ENCODE assay signal across 21 cellular contexts in the genomic region with DNA sequence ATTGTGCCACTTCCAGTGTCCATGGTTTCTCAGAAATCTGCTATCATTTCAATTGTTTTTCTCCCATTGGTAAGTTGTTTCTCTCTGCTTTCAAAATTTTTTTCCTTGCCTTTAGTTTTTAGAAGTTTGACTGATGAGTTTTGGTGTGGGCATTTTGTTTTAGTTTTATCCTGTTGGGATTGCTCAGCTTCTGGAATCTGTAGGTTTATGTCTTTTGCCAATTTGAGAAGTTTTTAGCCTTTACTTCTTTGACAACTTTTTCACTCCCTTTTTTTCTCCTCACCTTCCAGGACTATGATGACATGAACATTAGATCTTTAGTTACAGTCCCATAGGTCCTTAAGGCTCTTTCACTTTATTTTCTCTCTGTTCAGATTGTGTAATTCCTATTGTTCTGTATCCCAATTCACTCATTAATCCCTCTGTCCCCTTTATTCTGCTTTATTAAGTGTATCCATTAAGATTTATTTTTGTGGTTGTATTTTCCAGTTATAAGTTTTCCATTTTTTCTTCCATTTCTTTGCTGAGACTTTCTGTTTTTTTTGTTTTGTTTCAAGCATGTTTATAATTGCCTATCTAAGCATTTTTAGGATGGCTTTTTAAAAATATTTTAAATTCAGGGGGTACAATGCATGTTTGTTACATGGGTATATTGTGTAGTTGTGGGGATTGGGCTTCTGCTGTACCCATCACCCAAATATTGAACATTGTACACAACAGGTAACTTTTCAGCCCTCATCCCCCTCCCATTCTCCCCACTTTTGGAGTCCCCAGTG. TPM values are rescaled to one million over a fixed set of nuclear protein-coding genes. Genes with fewer than 3 reads are reported as not detected.
DNase-seq lines count a peak whose midpoint lies in the region; ATAC-seq, FAIRE-seq and TF ChIP-seq lines count a peak whose summit lies in the region.
"Had no signal": no experiment of that assay in that cellular context is flagged by ENCODE, and none has a peak within 500 bp of the region (broad histone marks: within the 10 kb centered on the region; RNA-seq: fewer than 3 reads in every experiment).

No MANE protein-coding gene starts in this region.

- H3K36me3 Mint-ChIP-seq in CD4-positive, alpha-beta T cell (ENCODE audit: low read depth), result peaks cover 54% of the 10 kb centered on the region
- H3K36me3 Mint-ChIP-seq in activated CD8-positive, alpha-beta T cell treated with anti-CD3 and anti-CD28 coated beads for 36 hours (ENCODE audit: low read depth), result peaks cover 35% of the 10 kb centered on the region
- H3K36me3 Mint-ChIP-seq: type B pancreatic cell had no signal

- DNase-seq in A549 (ENCODE audit: low read depth in 1 of 2, low spot score in 1 of 2), result no peak
- no peak for DNase-seq in CD4-positive, alpha-beta T cell
- no peak for DNase-seq in activated CD8-positive, alpha-beta T cell treated with anti-CD3 and anti-CD28 coated beads for 36 hours
- DNase-seq in activated gamma-delta T cell treated with Interleukin-2 at 50 U/mL for 16 hours, result no peak
- DNase-seq in mesendoderm, result no peak
- no peak for DNase-seq in NCI-H1417 treated with DMSO at 0.1 percent for 48 hours (lab: John Stamatoyannopoulos, UW)
- DNase-seq: activated CD4-positive, alpha-beta T cell treated with anti-CD3 and anti-CD28 coated beads for 4 hours; C1 segment of cervical spinal cord; effector CD8-positive, alpha-beta T cell; left ventricle myocardium inferior; naive B cell; NCI-H187; NCI-H2171 treated with DMSO at 0.1 percent for 48 hours; NCI-H524; PC-9 had no signal

- H3K4me1 ChIP-seq in A549, result no peaks in the 10 kb centered on the region
- no peaks in the 10 kb centered on the region for H3K4me1 ChIP-seq in mesendoderm (ENCODE audit: control insufficient read depth, low read depth, low read length)

- peak overlapping the region; percentile 34 for H3K27ac Mint-ChIP-seq in CD4-positive, alpha-beta T cell
- H3K27ac Mint-ChIP-seq in activated CD8-positive, alpha-beta T cell treated with anti-CD3 and anti-CD28 coated beads for 36 hours, result peak overlapping the region; percentile 46
- H3K27ac Mint-ChIP-seq: brain, mesothelial cell of epicardium, type B pancreatic cell had no signal

- H3K27me3 Mint-ChIP-seq in CD4-positive, alpha-beta T cell, result no peaks in the 10 kb centered on the region
- no peaks in the 10 kb centered on the region for H3K27me3 Mint-ChIP-seq in activated CD8-positive, alpha-beta T cell treated with anti-CD3 and anti-CD28 coated beads for 36 hours
- H3K27me3 Mint-ChIP-seq: brain, naive B cell, type B pancreatic cell had no signal

- no peak for TF ChIP-seq EP300 in A549 (IDR thresholded peaks at IDR 0.05)

- H3K27ac ChIP-seq in A549 (no peak overlapping the region), mesendoderm (ENCODE audit: low read depth, low read length) (no peak overlapping the region)
- no peak overlapping the region for H3K27ac ChIP-seq in CD4-positive, alpha-beta T cell (ENCODE audit: low read depth, low read length)
- H3K27ac ChIP-seq: PC-9 had no signal

- no peak for ATAC-seq in A549
- ATAC-seq in CD4-positive, alpha-beta T cell (ENCODE audit: poor library complexity), result no peak
- no peak for ATAC-seq in activated CD8-positive, alpha-beta T cell treated with anti-CD3 and anti-CD28 coated beads for 36 hours
- ATAC-seq: Right ventricle myocardium inferior, SK-N-SH treated with all-trans-retinoic acid at 6 μM for 48 hours had no signal

- POLR2A ChIA-PET in A549 (lab: Yijun Ruan, JAX), result no interaction called here
- POLR2A ChIA-PET in CD4-positive, alpha-beta T cell (lab: Charles Lee), result no interaction called here
- POLR2A ChIA-PET in activated CD8-positive, alpha-beta T cell treated with anti-CD3 and anti-CD28 coated beads for 36 hours (lab: Charles Lee), result interaction anchor here (0.9 kb wide), 1 partner anchor 18 kb away, joined by 3 read pairs; the partner anchor contains the start of gene MFSD6

- no peak overlapping the region for H3K4me2 ChIP-seq in A549
- no peak overlapping the region for H3K4me2 ChIP-seq in mesendoderm (ENCODE audit: low read length)
- H3K4me2 ChIP-seq: PC-9 had no signal

- no peak overlapping the region for H3K23ac ChIP-seq in mesendoderm (ENCODE audit: low read length)

- H4K8ac ChIP-seq in mesendoderm (ENCODE audit: low read depth, low read length), result no peak overlapping the region

- no peak overlapping the region for H2BK120ac ChIP-seq in mesendoderm (ENCODE audit: low read depth, low read length)

- no peak overlapping the region for H3K9ac ChIP-seq in mesendoderm (ENCODE audit: low read length)

- peaks cover 62% of the 10 kb centered on the region for H3K4me1 Mint-ChIP-seq in CD4-positive, alpha-beta T cell (ENCODE audit: low read depth)
- H3K4me1 Mint-ChIP-seq in activated CD8-positive, alpha-beta T cell treated with anti-CD3 and anti-CD28 coated beads for 36 hours (ENCODE audit: low read depth), result peaks cover 54% of the 10 kb centered on the region
- H3K4me1 Mint-ChIP-seq: brain, mesothelial cell of epicardium had no signal

- H3K9me3 ChIP-seq in A549, result no peaks in the 10 kb centered on the region; the same call in 2 of the 3 replicates
- H3K9me3 ChIP-seq in CD4-positive, alpha-beta T cell (ENCODE audit: control insufficient read depth, low read length), result no peaks in the 10 kb centered on the region
- H3K9me3 ChIP-seq: left ventricle myocardium inferior had no signal

- no peak for TF ChIP-seq CTCF in A549 (IDR thresholded peaks at IDR 0.05)
- TF ChIP-seq CTCF in CD4-positive, alpha-beta T cell (IDR thresholded peaks at IDR 0.05), result no peak
- TF ChIP-seq CTCF in activated CD8-positive, alpha-beta T cell treated with anti-CD3 and anti-CD28 coated beads for 36 hours (IDR thresholded peaks at IDR 0.05), result no peak

- no peaks in the 10 kb centered on the region for H3K79me2 ChIP-seq in mesendoderm (ENCODE audit: control insufficient read depth, insufficient read depth, low read length)

- H4K5ac ChIP-seq in mesendoderm (ENCODE audit: low read length), result no peak overlapping the region

- H2BK15ac ChIP-seq in mesendoderm (replicated peaks; ENCODE audit: low read depth), result no peak overlapping the region

- no peak overlapping the region for H3K4me3 ChIP-seq in A549
- H3K4me3 ChIP-seq in mesendoderm (ENCODE audit: low read length), result no peak overlapping the region
- H3K4me3 ChIP-seq: left ventricle myocardium inferior, PC-9 had no signal

- H3K4me3 Mint-ChIP-seq in CD4-positive, alpha-beta T cell, result no peak overlapping the region
- peak overlapping the region; percentile 4 for H3K4me3 Mint-ChIP-seq in activated CD8-positive, alpha-beta T cell treated with anti-CD3 and anti-CD28 coated beads for 36 hours
- H3K4me3 Mint-ChIP-seq: mesothelial cell of epicardium, type B pancreatic cell had no signal

- no peak for FAIRE-seq in A549 (lab: Jason Lieb, UNC)
- peak; percentile 73 for FAIRE-seq in islet of Langerhans (lab: Jason Lieb, UNC)

- H3K27me3 ChIP-seq in CD4-positive, alpha-beta T cell (ENCODE audit: control insufficient read depth, insufficient read depth, low read length), result no peaks in the 10 kb centered on the region
- no peaks in the 10 kb centered on the region for H3K27me3 ChIP-seq in mesendoderm (ENCODE audit: insufficient read depth, low read length, poor library complexity)

- no peaks in the 10 kb centered on the region for H3K36me3 ChIP-seq in mesendoderm (ENCODE audit: control insufficient read depth, insufficient read depth, low read length)
- H3K36me3 ChIP-seq: left ventricle myocardium inferior had no signal

- no peak overlapping the region for H3K18ac ChIP-seq in mesendoderm (ENCODE audit: low read length)

- no peak overlapping the region for H3K4ac ChIP-seq in mesendoderm (ENCODE audit: low read depth, low read length)

- H2BK5ac ChIP-seq in mesendoderm (ENCODE audit: low read length), result no peak overlapping the region

- H3K79me1 ChIP-seq in mesendoderm (ENCODE audit: low read length), result no peaks in the 10 kb centered on the region

- TF ChIP-seq RAD21 in A549 (conservative IDR thresholded peaks at IDR 0.05 in 1 of 2, IDR thresholded peaks at IDR 0.05 in 1 of 2), result no peak

- H2AK5ac ChIP-seq in mesendoderm (ENCODE audit: low read length), result no peak overlapping the region

- H3K56ac ChIP-seq in mesendoderm (ENCODE audit: low read length), result no peak overlapping the region

- TF ChIP-seq POLR2A in A549 (IDR thresholded peaks at IDR 0.05; ENCODE audit: low read length), result no peak

- CTCF ChIA-PET in A549 (lab: Yijun Ruan, JAX), result no interaction called here
- CTCF ChIA-PET in CD4-positive, alpha-beta T cell (lab: Charles Lee), result no interaction called here
- CTCF ChIA-PET in activated CD8-positive, alpha-beta T cell treated with anti-CD3 and anti-CD28 coated beads for 36 hours (lab: Charles Lee), result interaction anchor here (2.3 kb wide), 1 partner anchor 21 kb away, joined by 5 read pairs; no protein-coding TSS in a partner anchor

- intact Hi-C loops in CD4-positive, alpha-beta T cell (cut with DNase I, micrococcal nuclease), result no loop called here
- intact Hi-C loops in activated CD8-positive, alpha-beta T cell treated with anti-CD3 and anti-CD28 coated beads for 36 hours (cut with micrococcal nuclease), result no loop called here

- peaks cover 4% of the 10 kb centered on the region for H3K9me3 Mint-ChIP-seq in CD4-positive, alpha-beta T cell
- H3K9me3 Mint-ChIP-seq in activated CD8-positive, alpha-beta T cell treated with anti-CD3 and anti-CD28 coated beads for 36 hours, result no peaks in the 10 kb centered on the region

TF ChIP-seq in A549, 52 proteins besides CTCF, POLR2A, EP300 and RAD21:
- TF ChIP-seq CBX8 (IDR thresholded peaks at IDR 0.05) (no peak), MAFK (IDR thresholded peaks at IDR 0.05; ENCODE audit: partially characterized antibody) (peak; percentile 82)

RNA-seq across cellular contexts. Expression of gene MFSD6, which starts 17.9 kb away (rescaled TPM):
- polyA plus RNA-seq in A549 (2011; rRNA removed), result 33.2 and 41.3 TPM in 2 replicates
- 8.8 and 9.6 TPM in 2 replicates for polyA plus RNA-seq in A549 (2012; cell fraction: cytosol; rRNA removed)
- polyA plus RNA-seq in A549 (2012; cell fraction: nucleus; rRNA removed), result 7.5 and 9.5 TPM in 2 replicates
- 13.3 to 15.9 TPM (median 14.3 TPM) in 3 replicates for polyA plus RNA-seq in A549 (2017; fragmentation: RNase III; extraction: RNeasy Plus Mini Kit Qiagen cat#74134 plus additional on column Dnase treatment)
- polyA minus RNA-seq in A549 (2011; rRNA and poly(A)+ RNA removed), result 38.9 and 48.4 TPM in 2 replicates
- total RNA-seq in CD4-positive, alpha-beta T cell, result 10 to 100 TPM; 41.2 to 47.8 TPM
- total RNA-seq in activated CD8-positive, alpha-beta T cell treated with anti-CD3 and anti-CD28 coated beads for 36 hours, result 10 to 100 TPM; 31.5 to 32.8 TPM
- polyA plus RNA-seq in mesendoderm (2013, experiment 1 of 2), result 2.0 TPM
- 2.0 TPM for polyA plus RNA-seq in mesendoderm (2013, experiment 2 of 2)
